Comparison of ENCODE assay signal across 12 cellular contexts in the genomic region with DNA sequence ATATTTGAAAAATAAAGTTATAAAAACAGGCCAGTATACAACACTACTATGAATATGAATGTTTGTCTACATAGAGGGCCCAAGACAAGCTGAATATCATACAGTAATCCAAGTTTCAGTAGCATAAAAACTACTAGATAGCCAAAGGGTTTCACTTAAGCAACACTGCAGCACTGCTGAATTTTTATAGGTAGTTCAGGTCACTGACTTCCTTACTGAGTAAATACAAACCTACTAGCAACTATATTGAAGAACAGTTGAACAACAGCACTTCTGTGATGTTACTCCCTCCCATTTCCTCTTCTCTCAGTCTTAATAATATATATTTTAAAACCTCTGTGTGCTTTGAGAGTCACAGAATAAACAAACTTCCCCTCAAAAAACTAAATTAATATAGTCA. TPM values are rescaled to one million over a fixed set of nuclear protein-coding genes. Genes with fewer than 3 reads are reported as not detected.
DNase-seq lines count a peak whose midpoint lies in the region; ATAC-seq and TF ChIP-seq lines count a peak whose summit lies in the region.
"Had no signal": no experiment of that assay in that cellular context is flagged by ENCODE, and none has a peak within 500 bp of the region (broad histone marks: within the 10 kb centered on the region; RNA-seq: fewer than 3 reads in every experiment).

No MANE protein-coding gene starts in this region.

- no peaks in the 10 kb centered on the region for H3K27me3 Mint-ChIP-seq in activated T-cell treated with anti-CD3 and anti-CD28 coated beads, Interleukin-2, amount 50 U/mL, for 72 hours (ENCODE audit: low read depth)
- no peaks in the 10 kb centered on the region for H3K27me3 Mint-ChIP-seq in activated T-cell treated with anti-CD3 and anti-CD28 coated beads, Interleukin-2, amount 50 U/mL, for 24 hours
- H3K27me3 Mint-ChIP-seq in central memory CD8-positive, alpha-beta T cell: no peaks in the 10 kb centered on the region
- H3K27me3 Mint-ChIP-seq: stimulated activated naive CD8-positive, alpha-beta T cell treated with anti-CD3 and anti-CD28 coated beads, Interleukin-15, Interleukin-2, amounts not matched to agents 100 ng/mL and 50 ng/mL, for 24 hours had no signal

- H3K9me3 Mint-ChIP-seq in activated T-cell treated with anti-CD3 and anti-CD28 coated beads, Interleukin-2, amount 50 U/mL, for 72 hours: no peaks in the 10 kb centered on the region
- no peaks in the 10 kb centered on the region for H3K9me3 Mint-ChIP-seq in activated T-cell treated with anti-CD3 and anti-CD28 coated beads, Interleukin-2, amount 50 U/mL, for 24 hours
- no peaks in the 10 kb centered on the region for H3K9me3 Mint-ChIP-seq in central memory CD8-positive, alpha-beta T cell
- H3K9me3 Mint-ChIP-seq: stimulated activated naive CD8-positive, alpha-beta T cell treated with anti-CD3 and anti-CD28 coated beads, Interleukin-15, Interleukin-2, amounts not matched to agents 100 ng/mL and 50 ng/mL, for 24 hours had no signal

- no peak overlapping the region for H3K4me3 Mint-ChIP-seq in activated T-cell treated with anti-CD3 and anti-CD28 coated beads, Interleukin-2, amount 50 U/mL, for 72 hours
- no peak overlapping the region for H3K4me3 Mint-ChIP-seq in activated T-cell treated with anti-CD3 and anti-CD28 coated beads, Interleukin-2, amount 50 U/mL, for 24 hours
- peak overlapping the region; percentile 61 for H3K4me3 Mint-ChIP-seq in central memory CD8-positive, alpha-beta T cell
- H3K4me3 Mint-ChIP-seq: stimulated activated naive CD8-positive, alpha-beta T cell treated with anti-CD3 and anti-CD28 coated beads, Interleukin-15, Interleukin-2, amounts not matched to agents 100 ng/mL and 50 ng/mL, for 24 hours had no signal

- H3K36me3 ChIP-seq in uterus: no peaks in the 10 kb centered on the region

- TF ChIP-seq POLR2A in uterus (IDR thresholded peaks at IDR 0.05): no peak

- peak overlapping the region in 1 of 2 donors; percentile 23 for H3K4me3 ChIP-seq in uterus

- no peak for DNase-seq in activated T-cell treated with anti-CD3 and anti-CD28 coated beads, Interleukin-2, amount 50 U/mL, for 72 hours
- no peak for DNase-seq in activated T-cell treated with anti-CD3 and anti-CD28 coated beads, Interleukin-2, amount 50 U/mL, for 24 hours
- DNase-seq in central memory CD8-positive, alpha-beta T cell (ENCODE audit: low spot score in 2 of 2): no peak
- no peak for DNase-seq in uterus
- no peak for DNase-seq in stimulated activated naive CD4-positive, alpha-beta T cell (lab: John Stamatoyannopoulos, UW)
- DNase-seq in NCI-H146 (lab: John Stamatoyannopoulos, UW): no peak
- DNase-seq in foreskin keratinocyte: no peak
- DNase-seq: effector CD8-positive, alpha-beta T cell; kidney; NCI-H2107 had no signal

- H3K27ac Mint-ChIP-seq in activated T-cell treated with anti-CD3 and anti-CD28 coated beads, Interleukin-2, amount 50 U/mL, for 72 hours: peak overlapping the region; percentile 24
- H3K27ac Mint-ChIP-seq in activated T-cell treated with anti-CD3 and anti-CD28 coated beads, Interleukin-2, amount 50 U/mL, for 24 hours: no peak overlapping the region
- peak overlapping the region; percentile 86 for H3K27ac Mint-ChIP-seq in central memory CD8-positive, alpha-beta T cell (ENCODE audit: low read depth)
- H3K27ac Mint-ChIP-seq: stimulated activated naive CD8-positive, alpha-beta T cell treated with anti-CD3 and anti-CD28 coated beads, Interleukin-15, Interleukin-2, amounts not matched to agents 100 ng/mL and 50 ng/mL, for 24 hours had no signal

- H3K4me1 Mint-ChIP-seq in activated T-cell treated with anti-CD3 and anti-CD28 coated beads, Interleukin-2, amount 50 U/mL, for 72 hours (ENCODE audit: low read depth): peaks cover 8% of the 10 kb centered on the region
- peaks cover 20% of the 10 kb centered on the region for H3K4me1 Mint-ChIP-seq in activated T-cell treated with anti-CD3 and anti-CD28 coated beads, Interleukin-2, amount 50 U/mL, for 24 hours (ENCODE audit: low read depth)
- H3K4me1 Mint-ChIP-seq in central memory CD8-positive, alpha-beta T cell: peaks cover 25% of the 10 kb centered on the region

- no peaks in the 10 kb centered on the region for H3K9me3 ChIP-seq in uterus

- H3K27me3 ChIP-seq in uterus (no peaks in the 10 kb centered on the region), foreskin keratinocyte (no peaks in the 10 kb centered on the region)

- intact Hi-C loops in uterus (cut with DNase I; ENCODE audit: low total_unique reads): no loop called here

- ATAC-seq in activated T-cell treated with anti-CD3 and anti-CD28 coated beads, Interleukin-2, amount 50 U/mL, for 72 hours (replicated peaks in 1 of 2): no peak
- ATAC-seq in HG03139 (IDR thresholded peaks at IDR 0.05; ENCODE audit: unreplicated experiment) (peak; percentile 38), foreskin keratinocyte (no peak)
- no peak for ATAC-seq in central memory CD8-positive, alpha-beta T cell (replicated peaks; ENCODE audit: extremely low read depth, poor library complexity, severe bottlenecking)

- H3K4me1 ChIP-seq in uterus (no peaks in the 10 kb centered on the region), foreskin keratinocyte (no peaks in the 10 kb centered on the region)

- H3K27ac ChIP-seq in uterus (peak overlapping the region; percentile 49 to 69), foreskin keratinocyte (no peak overlapping the region)

- H3K36me3 Mint-ChIP-seq in activated T-cell treated with anti-CD3 and anti-CD28 coated beads, Interleukin-2, amount 50 U/mL, for 72 hours (ENCODE audit: insufficient read depth in 2 of 2): peaks cover 6 to 17% of the 10 kb centered on the region in 2 donors
- H3K36me3 Mint-ChIP-seq in activated T-cell treated with anti-CD3 and anti-CD28 coated beads, Interleukin-2, amount 50 U/mL, for 24 hours (ENCODE audit: low read depth): peaks cover 53% of the 10 kb centered on the region
- peaks cover 16% of the 10 kb centered on the region for H3K36me3 Mint-ChIP-seq in central memory CD8-positive, alpha-beta T cell (ENCODE audit: insufficient read depth)

- TF ChIP-seq CTCF in uterus (IDR thresholded peaks at IDR 0.05): no peak
- TF ChIP-seq CTCF in foreskin keratinocyte (conservative IDR thresholded peaks at IDR 0.05): no peak

RNA-seq across cellular contexts. Expression of a gene that starts 42.7 kb away (rescaled TPM):
- 10 to 100 TPM; 52.3 to 58.6 TPM for total RNA-seq in activated T-cell treated with anti-CD3 and anti-CD28 coated beads, Interleukin-2, amount 50 U/mL, for 72 hours
- 10 to 100 TPM; 28.2 to 52.4 (median 35.9) TPM for total RNA-seq in uterus
- 24.7 and 26.6 TPM in 2 replicates for total RNA-seq in foreskin keratinocyte
- polyA plus RNA-seq in foreskin keratinocyte: 4.6 and 5.4 TPM in 2 replicates
